In the genomic region with DNA sequence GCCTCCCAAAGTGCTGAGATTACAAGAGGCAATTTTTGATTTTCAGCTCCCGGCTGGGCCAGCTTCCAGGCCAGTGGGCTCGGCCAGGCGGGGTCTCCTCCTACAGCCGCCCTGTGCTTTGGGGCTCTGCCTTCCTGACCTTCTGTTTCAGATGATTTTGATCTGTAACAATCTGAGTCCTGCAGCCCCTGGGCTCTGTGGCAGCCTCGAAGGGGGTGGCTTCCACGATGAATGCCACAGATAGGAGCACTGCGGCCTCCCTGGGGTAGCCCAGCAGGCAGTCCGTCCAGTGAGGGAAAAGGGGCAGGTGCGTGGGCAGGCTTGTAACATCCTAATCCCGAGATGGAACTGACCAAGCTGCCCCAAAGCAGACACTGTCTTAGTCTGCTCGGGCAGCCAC, we compare ENCODE assay signal across 20 cellular contexts.
A peak's percentile ranks its signal among the peaks of the same experiment; 100 is the strongest.
DNase-seq lines count a peak whose midpoint lies in the region; ATAC-seq and TF ChIP-seq lines count a peak whose summit lies in the region.
"Had no signal": no experiment of that assay in that cellular context is flagged by ENCODE, and none has a peak within 500 bp of the region (broad histone marks: within the 10 kb centered on the region; RNA-seq: fewer than 3 reads in every experiment).

No MANE protein-coding gene starts in this region.

- peaks cover 0 to 4% of the 10 kb centered on the region in 2 donors for H3K9me3 Mint-ChIP-seq in activated T-cell treated with anti-CD3 and anti-CD28 coated beads, Interleukin-2, amount 50 U/mL, for 72 hours
- H3K9me3 Mint-ChIP-seq in naive thymus-derived CD4-positive, alpha-beta T cell, result peaks cover 0 to 6% (median 0%) of the 10 kb centered on the region in 11 donors

- CTCF ChIA-PET in naive thymus-derived CD4-positive, alpha-beta T cell (lab: Charles Lee), result no interaction called here

- 77 to 81% (median 79%) methylated on average over 11 of the region's 11 CpGs for WGBS in stomach, 5 donors

- POLR2A ChIA-PET in naive thymus-derived CD4-positive, alpha-beta T cell (lab: Charles Lee), result interaction anchor here (0.6 kb wide), 1 partner anchor 24 kb away, joined by 3 read pairs; no protein-coding TSS in a partner anchor

- H3K9me3 ChIP-seq in T-helper 17 cell (ENCODE audit: control insufficient read depth, low read length, poor library complexity, severe bottlenecking) (no peaks in the 10 kb centered on the region), stomach (peaks cover 0 to 5% (median 0%) of the 10 kb centered on the region in 4 donors)
- H3K9me3 ChIP-seq in naive thymus-derived CD4-positive, alpha-beta T cell (ENCODE audit: control insufficient read depth in 2 of 3, low read length in 3 of 3), result no peaks in the 10 kb centered on the region

- ATAC-seq in T-helper 17 cell, result no peak
- no peak for ATAC-seq in left lobe of liver
- ATAC-seq in activated T-cell treated with anti-CD3 and anti-CD28 coated beads, Interleukin-2, amount 50 U/mL, for 72 hours (replicated peaks in 1 of 2), result no peak
- no peak for ATAC-seq in naive thymus-derived CD4-positive, alpha-beta T cell
- no peak for ATAC-seq in HG02642 (IDR thresholded peaks at IDR 0.05; ENCODE audit: poor library complexity, unreplicated experiment)
- ATAC-seq: HepG2, K562 had no signal

- no peaks in the 10 kb centered on the region for H3K36me3 ChIP-seq in stomach
- no peaks in the 10 kb centered on the region for H3K36me3 ChIP-seq in naive thymus-derived CD4-positive, alpha-beta T cell (ENCODE audit: control insufficient read depth in 2 of 3, insufficient read depth in 3 of 3, low read length in 3 of 3)

- peak overlapping the region; percentile 67 for H3K27ac Mint-ChIP-seq in T-helper 17 cell
- no peak overlapping the region for H3K27ac Mint-ChIP-seq in activated T-cell treated with anti-CD3 and anti-CD28 coated beads, Interleukin-2, amount 50 U/mL, for 72 hours
- H3K27ac Mint-ChIP-seq in naive thymus-derived CD4-positive, alpha-beta T cell, result no peak overlapping the region

- intact Hi-C loops in stomach (cut with DNase I; ENCODE audit: low total_unique reads), result no loop called here
- intact Hi-C loops in naive thymus-derived CD4-positive, alpha-beta T cell (cut with micrococcal nuclease), result no loop called here

- no peaks in the 10 kb centered on the region for H3K4me1 ChIP-seq in stomach
- no peaks in the 10 kb centered on the region for H3K4me1 ChIP-seq in naive thymus-derived CD4-positive, alpha-beta T cell (ENCODE audit: control insufficient read depth in 2 of 2, insufficient read depth in 2 of 2, low read length in 2 of 2)

- TF ChIP-seq POLR2A in stomach (IDR thresholded peaks at IDR 0.05), result no peak

- DNase-seq in activated effector memory CD4-positive, alpha-beta T cell treated with anti-CD3 and anti-CD28 coated beads, Interleukin-2, amount 50 U/mL, for 16 hours, result peak; percentile 43
- DNase-seq in activated effector memory CD4-positive, alpha-beta T cell treated with Interleukin-2 at 50 U/mL for 16 hours, result no peak
- DNase-seq in T-helper 17 cell, result no peak
- DNase-seq in left lobe of liver (ENCODE audit: low spot score), result peak; percentile 34
- peak; percentile 21 for DNase-seq in stomach
- no peak for DNase-seq in activated T-cell treated with anti-CD3 and anti-CD28 coated beads, Interleukin-2, amount 50 U/mL, for 72 hours
- DNase-seq in naive thymus-derived CD4-positive, alpha-beta T cell, result no peak
- DNase-seq: AML-193, C1 segment of cervical spinal cord, GDM1, NCI-H1092 treated with DMSO at 0.1 percent for 48 hours, NCI-H1694, NCI-H2081 treated with DMSO at 0.1 percent for 48 hours, NCI-H446, NCI-H526, SHP77 had no signal

- TF ChIP-seq EP300 in stomach (IDR thresholded peaks at IDR 0.05), result no peak

- H3K27ac ChIP-seq in stomach, result no peak overlapping the region
- no peak overlapping the region for H3K27ac ChIP-seq in naive thymus-derived CD4-positive, alpha-beta T cell (ENCODE audit: low read depth, low read length)
- H3K27ac ChIP-seq: HL-60 had no signal

- H3K27me3 ChIP-seq in stomach, result peaks cover 0 to 40% (median 10%) of the 10 kb centered on the region in 3 donors
- no peaks in the 10 kb centered on the region for H3K27me3 ChIP-seq in naive thymus-derived CD4-positive, alpha-beta T cell (ENCODE audit: control insufficient read depth in 2 of 2, insufficient read depth in 2 of 2, low read length in 2 of 2)

- no peaks in the 10 kb centered on the region for H3K36me3 Mint-ChIP-seq in T-helper 17 cell (ENCODE audit: low read depth)
- no peaks in the 10 kb centered on the region for H3K36me3 Mint-ChIP-seq in activated T-cell treated with anti-CD3 and anti-CD28 coated beads, Interleukin-2, amount 50 U/mL, for 72 hours (ENCODE audit: insufficient read depth in 2 of 2)
- H3K36me3 Mint-ChIP-seq in naive thymus-derived CD4-positive, alpha-beta T cell, result no peaks in the 10 kb centered on the region

- H3K27me3 Mint-ChIP-seq in T-helper 17 cell, result peaks cover 5% of the 10 kb centered on the region
- H3K27me3 Mint-ChIP-seq in activated T-cell treated with anti-CD3 and anti-CD28 coated beads, Interleukin-2, amount 50 U/mL, for 72 hours (ENCODE audit: low read depth), result peaks cover 19% of the 10 kb centered on the region
- H3K27me3 Mint-ChIP-seq in naive thymus-derived CD4-positive, alpha-beta T cell, result peaks cover 0 to 33% (median 0%) of the 10 kb centered on the region in 5 donors

- TF ChIP-seq CTCF in stomach (IDR thresholded peaks at IDR 0.05), result no peak

- no peak overlapping the region for H3K4me3 ChIP-seq in stomach
- no peak overlapping the region for H3K4me3 ChIP-seq in naive thymus-derived CD4-positive, alpha-beta T cell (ENCODE audit: low read length)
- H3K4me3 ChIP-seq: K562 had no signal

- no peak overlapping the region for H3K4me3 Mint-ChIP-seq in T-helper 17 cell
- no peak overlapping the region for H3K4me3 Mint-ChIP-seq in activated T-cell treated with anti-CD3 and anti-CD28 coated beads, Interleukin-2, amount 50 U/mL, for 72 hours
- H3K4me3 Mint-ChIP-seq in naive thymus-derived CD4-positive, alpha-beta T cell, result no peak overlapping the region

- H3K4me1 Mint-ChIP-seq in T-helper 17 cell, result peaks cover 7% of the 10 kb centered on the region
- no peaks in the 10 kb centered on the region for H3K4me1 Mint-ChIP-seq in activated T-cell treated with anti-CD3 and anti-CD28 coated beads, Interleukin-2, amount 50 U/mL, for 72 hours (ENCODE audit: low read depth)
- H3K4me1 Mint-ChIP-seq in naive thymus-derived CD4-positive, alpha-beta T cell, result peaks cover 0 to 8% (median 0%) of the 10 kb centered on the region in 7 donors

Comparison
In these comparisons a context has a peak if more than half of its experiments do, and no peak if none do; other contexts are left out.
1. DNase-seq: peak in activated effector memory CD4-positive, alpha-beta T cell treated with anti-CD3 and anti-CD28 coated beads, Interleukin-2, amount 50 U/mL, for 16 hours (single experiment), left lobe of liver (single experiment) and stomach (single experiment); none in activated effector memory CD4-positive, alpha-beta T cell treated with Interleukin-2 at 50 U/mL for 16 hours (single experiment), T-helper 17 cell (0 of 3), activated T-cell treated with anti-CD3 and anti-CD28 coated beads, Interleukin-2, amount 50 U/mL, for 72 hours (0 of 2) and naive thymus-derived CD4-positive, alpha-beta T cell (0 of 9).